Comparison of ENCODE assay signal across 14 cellular contexts in the genomic region with DNA sequence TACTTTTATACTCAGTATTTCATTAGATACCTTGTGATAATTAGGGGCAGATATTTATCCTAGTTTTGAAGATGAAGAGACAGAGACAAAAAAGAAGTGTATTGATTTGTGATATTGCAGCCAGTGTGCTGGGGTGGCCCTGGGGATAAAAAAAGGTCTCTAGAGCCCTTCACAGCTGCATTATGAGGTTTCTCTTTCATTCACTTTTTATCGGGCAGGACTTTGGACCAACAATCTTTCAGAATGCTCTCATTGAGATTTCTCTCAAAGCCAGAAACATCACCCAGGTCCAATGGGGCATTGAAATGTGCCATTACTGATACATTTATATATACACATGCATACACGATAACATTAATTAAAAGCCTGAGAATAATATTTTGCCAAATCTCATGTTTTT. TPM values are rescaled to one million over a fixed set of nuclear protein-coding genes. Genes with fewer than 3 reads are reported as not detected.
DNase-seq lines count a peak whose midpoint lies in the region; ATAC-seq lines count a peak whose summit lies in the region.
"Had no signal": no experiment of that assay in that cellular context is flagged by ENCODE, and none has a peak within 500 bp of the region (broad histone marks: within the 10 kb centered on the region; RNA-seq: fewer than 3 reads in every experiment).

No MANE protein-coding gene starts in this region.

- H3K9me3 Mint-ChIP-seq in activated T-cell treated with anti-CD3 and anti-CD28 coated beads, Interleukin-2, amount 50 U/mL, for 24 hours: no peaks in the 10 kb centered on the region
- H3K9me3 Mint-ChIP-seq: nephron progenitor cell; stimulated activated naive B cell treated with anti-CD40 and anti-IgM and Interleukin-4, amounts not matched to agents 10 μg/mL and 1 μg/mL and 100 μg/mL, for 72 hours had no signal

- peaks cover 90% of the 10 kb centered on the region for H3K36me3 Mint-ChIP-seq in activated T-cell treated with anti-CD3 and anti-CD28 coated beads, Interleukin-2, amount 50 U/mL, for 24 hours (ENCODE audit: low read depth)

- H3K27ac Mint-ChIP-seq in activated T-cell treated with anti-CD3 and anti-CD28 coated beads, Interleukin-2, amount 50 U/mL, for 24 hours: peak overlapping the region; percentile 87
- H3K27ac Mint-ChIP-seq: nephron progenitor cell; stimulated activated naive B cell treated with anti-CD40 and anti-IgM and Interleukin-4, amounts not matched to agents 10 μg/mL and 1 μg/mL and 100 μg/mL, for 72 hours had no signal

- H3K4me1 Mint-ChIP-seq in activated T-cell treated with anti-CD3 and anti-CD28 coated beads, Interleukin-2, amount 50 U/mL, for 24 hours (ENCODE audit: low read depth): peaks cover 16% of the 10 kb centered on the region
- H3K4me1 Mint-ChIP-seq: nephron progenitor cell had no signal

- H3K27me3 Mint-ChIP-seq in activated T-cell treated with anti-CD3 and anti-CD28 coated beads, Interleukin-2, amount 50 U/mL, for 24 hours: no peaks in the 10 kb centered on the region
- H3K27me3 Mint-ChIP-seq: stimulated activated naive B cell treated with anti-CD40 and anti-IgM and Interleukin-4, amounts not matched to agents 10 μg/mL and 1 μg/mL and 100 μg/mL, for 72 hours had no signal

- no peak for DNase-seq in activated T-cell treated with anti-CD3 and anti-CD28 coated beads, Interleukin-2, amount 50 U/mL, for 24 hours
- DNase-seq in activated T-cell treated with anti-CD3 and anti-CD28 coated beads, Interleukin-2, amount 50 U/mL, for 1 hour: no peak
- no peak for DNase-seq in left lobe of liver (ENCODE audit: low spot score)
- no peak for DNase-seq in NCI-H748 treated with DMSO at 0.1 percent for 48 hours (lab: John Stamatoyannopoulos, UW)
- no peak for DNase-seq in NCI-H1105 treated with DMSO at 0.1 percent for 48 hours (lab: John Stamatoyannopoulos, UW)
- DNase-seq: activated CD8-positive, alpha-beta memory T cell treated with anti-CD3 and anti-CD28 coated beads, Interleukin-2, amount 50 U/mL, for 4 hours; H7; kidney; NCI-H69; nephron progenitor cell; stimulated activated naive B cell treated with anti-CD40 and anti-IgM and Interleukin-4, amounts not matched to agents 10 μg/mL and 1 μg/mL and 100 μg/mL, for 72 hours had no signal

- no peak overlapping the region for H3K4me3 Mint-ChIP-seq in activated T-cell treated with anti-CD3 and anti-CD28 coated beads, Interleukin-2, amount 50 U/mL, for 24 hours
- H3K4me3 Mint-ChIP-seq: nephron progenitor cell; stimulated activated naive B cell treated with anti-CD40 and anti-IgM and Interleukin-4, amounts not matched to agents 10 μg/mL and 1 μg/mL and 100 μg/mL, for 72 hours had no signal

- ATAC-seq in GM21528 (IDR thresholded peaks at IDR 0.05; ENCODE audit: low FRiP score, unreplicated experiment) (peak; percentile 60), HG03135 (IDR thresholded peaks at IDR 0.05; ENCODE audit: unreplicated experiment) (peak; percentile 62), left lobe of liver (peak; percentile 62), HG03095 (IDR thresholded peaks at IDR 0.05; ENCODE audit: unreplicated experiment) (no peak)
- ATAC-seq: stimulated activated naive B cell treated with anti-CD40 and anti-IgM and Interleukin-4, amounts not matched to agents 10 μg/mL and 1 μg/mL and 100 μg/mL, for 72 hours had no signal

RNA-seq across cellular contexts. Expression of a gene that starts 20.5 kb away (rescaled TPM):
- 42.5 TPM for total RNA-seq in left lobe of liver

RNA-seq across cellular contexts. Expression of a gene that starts 36.0 kb away (rescaled TPM):
- total RNA-seq in left lobe of liver: 30.0 TPM

RNA-seq across cellular contexts. Expression of a gene that starts 36.3 kb away (rescaled TPM):
- 120 TPM for total RNA-seq in left lobe of liver
